Comparison of ENCODE assay signal across 1 cellular context in the genomic region with DNA sequence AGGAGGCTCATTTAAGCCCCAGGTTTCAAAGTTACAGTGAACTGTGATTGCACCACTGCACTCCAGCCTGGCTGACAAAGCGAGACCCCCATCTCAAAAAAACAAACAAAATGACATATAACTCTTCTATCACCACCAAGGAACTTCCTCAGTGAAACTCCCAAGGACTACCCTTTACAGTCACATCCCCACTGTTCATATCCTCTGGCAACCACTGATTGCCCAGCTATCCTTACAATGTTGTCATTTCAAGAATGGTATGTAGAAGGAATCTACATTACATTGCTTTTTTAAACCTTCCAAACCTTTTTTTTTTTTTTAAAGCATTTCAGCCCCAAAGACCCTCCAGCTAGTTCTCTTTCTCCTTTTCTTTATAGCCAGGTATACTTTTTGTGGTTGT.
TF ChIP-seq lines count a peak whose summit lies in the region.

No MANE protein-coding gene starts in this region.

TF ChIP-seq in IMR-90, 13 proteins besides CTCF, POLR2A, EP300 and RAD21:
- no peak for TF ChIP-seq RCOR1 (IDR thresholded peaks at IDR 0.05; ENCODE audit: insufficient replicate concordance, low read length)
- no peak for TF ChIP-seq CHD1 (IDR thresholded peaks at IDR 0.05; ENCODE audit: low read depth, low read length)
- TF ChIP-seq RFX5 (IDR thresholded peaks at IDR 0.05; ENCODE audit: low read depth, low read length) = no peak
- no peak for TF ChIP-seq BHLHE40 (IDR thresholded peaks at IDR 0.05; ENCODE audit: low read depth, low read length)
- TF ChIP-seq CEBPB (IDR thresholded peaks at IDR 0.05; ENCODE audit: low read depth, low read length) = no peak
- TF ChIP-seq, protein P1, sequence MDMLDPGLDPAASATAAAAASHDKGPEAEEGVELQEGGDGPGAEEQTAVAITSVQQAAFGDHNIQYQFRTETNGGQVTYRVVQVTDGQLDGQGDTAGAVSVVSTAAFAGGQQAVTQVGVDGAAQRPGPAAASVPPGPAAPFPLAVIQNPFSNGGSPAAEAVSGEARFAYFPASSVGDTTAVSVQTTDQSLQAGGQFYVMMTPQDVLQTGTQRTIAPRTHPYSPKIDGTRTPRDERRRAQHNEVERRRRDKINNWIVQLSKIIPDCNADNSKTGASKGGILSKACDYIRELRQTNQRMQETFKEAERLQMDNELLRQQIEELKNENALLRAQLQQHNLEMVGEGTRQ (IDR thresholded peaks at IDR 0.05; ENCODE audit: low read depth, low read length) = no peak
- no peak for TF ChIP-seq MXI1 (IDR thresholded peaks at IDR 0.05; ENCODE audit: borderline replicate concordance, low read depth, low read length)
- TF ChIP-seq MAZ (IDR thresholded peaks at IDR 0.05; ENCODE audit: borderline replicate concordance, low read depth, low read length) = no peak
- no peak for TF ChIP-seq SMC3 (IDR thresholded peaks at IDR 0.05; ENCODE audit: low read depth, low read length)
- TF ChIP-seq NFE2L2 (IDR thresholded peaks at IDR 0.05; ENCODE audit: low read depth, low read length) = no peak
- TF ChIP-seq, protein P2, sequence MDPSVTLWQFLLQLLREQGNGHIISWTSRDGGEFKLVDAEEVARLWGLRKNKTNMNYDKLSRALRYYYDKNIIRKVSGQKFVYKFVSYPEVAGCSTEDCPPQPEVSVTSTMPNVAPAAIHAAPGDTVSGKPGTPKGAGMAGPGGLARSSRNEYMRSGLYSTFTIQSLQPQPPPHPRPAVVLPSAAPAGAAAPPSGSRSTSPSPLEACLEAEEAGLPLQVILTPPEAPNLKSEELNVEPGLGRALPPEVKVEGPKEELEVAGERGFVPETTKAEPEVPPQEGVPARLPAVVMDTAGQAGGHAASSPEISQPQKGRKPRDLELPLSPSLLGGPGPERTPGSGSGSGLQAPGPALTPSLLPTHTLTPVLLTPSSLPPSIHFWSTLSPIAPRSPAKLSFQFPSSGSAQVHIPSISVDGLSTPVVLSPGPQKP (IDR thresholded peaks at IDR 0.05; ENCODE audit: borderline replicate concordance, low read depth, low read length) = no peak
- no peak for TF ChIP-seq FOS (IDR thresholded peaks at IDR 0.05; ENCODE audit: low read depth, low read length)
- no peak for TF ChIP-seq MAFK (IDR thresholded peaks at IDR 0.05; ENCODE audit: low read depth, low read length)
